Comparison of ENCODE assay signal across 8 cellular contexts in the genomic region with DNA sequence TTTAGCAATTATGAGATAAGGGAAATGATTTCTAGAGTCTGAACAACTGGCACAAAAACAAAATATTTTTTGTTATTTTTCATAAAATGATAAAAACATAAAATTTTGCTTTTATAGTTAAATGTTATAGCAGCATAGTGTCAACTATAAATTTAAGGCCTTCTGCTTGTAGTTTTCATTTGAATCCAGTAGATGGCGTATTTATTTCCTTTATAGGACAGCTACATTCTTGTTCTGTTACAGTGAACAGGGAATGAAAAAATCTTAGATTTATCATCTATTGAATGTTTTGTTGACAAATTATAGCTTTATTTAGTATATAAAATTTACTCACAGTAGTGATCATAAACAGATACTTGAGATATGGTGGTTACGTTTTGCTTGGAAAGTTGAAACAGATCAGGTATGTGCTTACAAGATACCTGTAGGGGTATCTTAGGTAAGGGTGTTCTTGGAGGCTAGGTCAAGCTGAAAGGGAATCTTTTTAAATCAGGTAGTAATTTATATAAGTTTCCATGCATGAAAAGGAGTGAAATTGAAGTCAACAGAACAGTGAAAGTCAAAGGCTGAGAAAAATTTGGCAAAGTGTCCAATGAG.
A peak's percentile ranks its signal among the peaks of the same experiment; 100 is the strongest.
DNase-seq lines count a peak whose midpoint lies in the region; ATAC-seq, FAIRE-seq and TF ChIP-seq lines count a peak whose summit lies in the region.

No MANE protein-coding gene starts in this region.

- DNase-seq in CD1c-positive myeloid dendritic cell (ENCODE audit: extremely low spot score), result peak; percentile 40
- DNase-seq in RWPE1 (ENCODE audit: low spot score), result peak; percentile 20
- DNase-seq in foreskin melanocyte, result peak; percentile 24
- DNase-seq in urothelium cell line (ENCODE audit: low spot score), result peak; percentile 11
- DNase-seq in germinal center (ENCODE audit: low spot score), result no peak
- DNase-seq in NK-92 treated with Interleukin-12 subunit alpha and Interleukin-12 subunit beta, amount 100 ng/mL, for 24 hours (lab: John Stamatoyannopoulos, UW), result no peak

- CTCF ChIA-PET in RWPE1 (lab: Yijun Ruan, JAX), result interaction anchor here (0.5 to 1.0 kb wide), 6 partner anchors 13 to 1688 kb away, joined by 3 to 6 read pairs (median 3); no protein-coding TSS in a partner anchor

- peak; percentile 90 for TF ChIP-seq CTCF in RWPE1 (conservative IDR thresholded peaks at IDR 0.05; ENCODE audit: low read depth)

- POLR2A ChIA-PET in RWPE1 (lab: Yijun Ruan, JAX; ENCODE audit: low non-redundant PET), result no interaction called here

- ATAC-seq in GM19372 (IDR thresholded peaks at IDR 0.05; ENCODE audit: low read depth, unreplicated experiment) (peak; percentile 79), HG03460 (IDR thresholded peaks at IDR 0.05; ENCODE audit: unreplicated experiment) (peak; percentile 87)

- no peak for FAIRE-seq in urothelium cell line (lab: Jason Lieb, UNC)

- no peak overlapping the region for H3K27ac ChIP-seq in RWPE1

Comparison
In these comparisons a context has a peak if more than half of its experiments do, and no peak if none do; other contexts are left out.
1. DNase-seq: peak in CD1c-positive myeloid dendritic cell (single experiment), RWPE1 (single experiment), foreskin melanocyte (single experiment) and urothelium cell line (single experiment); none in germinal center (single experiment) and NK-92 treated with Interleukin-12 subunit alpha and Interleukin-12 subunit beta, amount 100 ng/mL, for 24 hours (single experiment).